Comparison of ENCODE assay signal across 16 cellular contexts in the genomic region with DNA sequence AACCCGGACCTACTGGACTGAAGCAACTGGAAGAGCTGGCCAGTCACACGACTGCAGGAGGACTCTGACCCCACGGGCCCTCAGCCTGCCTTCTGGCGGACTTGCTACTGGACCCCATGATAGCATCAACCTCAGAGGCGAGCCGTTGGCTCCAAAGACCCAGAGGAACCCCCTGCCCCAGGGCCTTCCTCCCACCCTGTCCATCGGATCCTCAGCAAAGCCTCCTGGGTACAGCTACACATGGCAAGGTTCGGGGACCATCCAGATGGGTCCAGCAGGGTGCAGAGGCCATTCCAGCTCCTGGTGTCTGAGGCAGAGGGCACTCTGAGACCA.
"Had no signal": no experiment of that assay in that cellular context is flagged by ENCODE, and none has a peak within 500 bp of the region (broad histone marks: within the 10 kb centered on the region; RNA-seq: fewer than 3 reads in every experiment).

No MANE protein-coding gene starts in this region.

- H3K27ac ChIP-seq: breast epithelium, epithelial cell of prostate, foreskin keratinocyte, hepatocyte, SJSA1, skin epidermis, WERI-Rb-1 had no signal

- H3K27ac Mint-ChIP-seq: activated naive CD4-positive, alpha-beta T cell treated with anti-CD3 and anti-CD28 coated beads, Interleukin-2, amount 10 ng/mL, durations not matched to agents 7 days and 5 days; activated T-cell treated with anti-CD3 and anti-CD28 coated beads, Interleukin-2, amount 50 U/mL, for 24 hours; activated T-helper 2 cell treated with anti-CD3 and anti-CD28 coated beads, Interferon-gamma antibody, Interleukin-2, Interleukin-4, amounts not matched to agents 10 μg/mL and 5 μg/mL and 100 μg/mL, durations not matched to agents 14 hours and 24 hours and 36 hours; natural killer cell treated with Interleukin-12 subunit alpha and Interleukin-12 subunit beta and Interleukin-15 and Interleukin-18, amount 100 ng/mL, for 72 hours had no signal

- H3K9me3 ChIP-seq: breast epithelium, SJSA1 had no signal

- H3K4me3 Mint-ChIP-seq: activated naive CD4-positive, alpha-beta T cell treated with anti-CD3 and anti-CD28 coated beads, Interleukin-2, amount 10 ng/mL, durations not matched to agents 7 days and 5 days; activated T-cell treated with anti-CD3 and anti-CD28 coated beads, Interleukin-2, amount 50 U/mL, for 24 hours; natural killer cell treated with Interleukin-12 subunit alpha and Interleukin-12 subunit beta and Interleukin-15 and Interleukin-18, amount 100 ng/mL, for 72 hours had no signal

- H3K4me3 ChIP-seq: breast epithelium, hepatocyte, lung, SJSA1, skin epidermis had no signal

- H3K36me3 ChIP-seq: breast epithelium, SJSA1, WERI-Rb-1 had no signal

- H3K27me3 ChIP-seq: foreskin keratinocyte, hepatocyte, SJSA1 had no signal

- H3K4me1 Mint-ChIP-seq: activated naive CD4-positive, alpha-beta T cell treated with anti-CD3 and anti-CD28 coated beads, Interleukin-2, amount 10 ng/mL, durations not matched to agents 7 days and 5 days had no signal

- ATAC-seq: foreskin keratinocyte; natural killer cell treated with Interleukin-12 subunit alpha and Interleukin-12 subunit beta and Interleukin-15 and Interleukin-18, amount 100 ng/mL, for 72 hours had no signal

- H3K4me1 ChIP-seq: breast epithelium, foreskin keratinocyte, SJSA1 had no signal

- H3K27me3 Mint-ChIP-seq: activated naive CD4-positive, alpha-beta T cell treated with anti-CD3 and anti-CD28 coated beads, Interleukin-2, amount 10 ng/mL, durations not matched to agents 7 days and 5 days had no signal

- DNase-seq: activated naive CD4-positive, alpha-beta T cell treated with anti-CD3 and anti-CD28 coated beads, Interleukin-2, amount 10 ng/mL, durations not matched to agents 7 days and 5 days; activated T-cell treated with anti-CD3 and anti-CD28 coated beads, Interleukin-2, amount 50 U/mL, for 24 hours; cerebellar nuclear complex; dermis blood vessel endothelial cell; foreskin keratinocyte; retina; T-helper 2 cell; WERI-Rb-1 had no signal

- H3K9me3 Mint-ChIP-seq: activated naive CD4-positive, alpha-beta T cell treated with anti-CD3 and anti-CD28 coated beads, Interleukin-2, amount 10 ng/mL, durations not matched to agents 7 days and 5 days; activated T-cell treated with anti-CD3 and anti-CD28 coated beads, Interleukin-2, amount 50 U/mL, for 24 hours; activated T-helper 2 cell treated with anti-CD3 and anti-CD28 coated beads, Interferon-gamma antibody, Interleukin-2, Interleukin-4, amounts not matched to agents 10 μg/mL and 5 μg/mL and 100 μg/mL, durations not matched to agents 14 hours and 24 hours and 36 hours; natural killer cell treated with Interleukin-12 subunit alpha and Interleukin-12 subunit beta and Interleukin-15 and Interleukin-18, amount 100 ng/mL, for 72 hours had no signal
